25 cellular contexts compared by ENCODE assay signal in genomic region chr6:51775942-51776860, GRCh38.
DNase-seq lines count a peak whose midpoint lies in the region; ATAC-seq, FAIRE-seq and TF ChIP-seq lines count a peak whose summit lies in the region.
"Had no signal": no experiment of that assay in that cellular context is flagged by ENCODE, and none has a peak within 500 bp of the region (broad histone marks: within the 10 kb centered on the region; RNA-seq: fewer than 3 reads in every experiment).

No MANE protein-coding gene starts in this region.

- H3K9me3 Mint-ChIP-seq in activated CD4-positive, alpha-beta T cell treated with anti-CD3 and anti-CD28 coated beads, Interleukin-2, amount 10 ng/mL, durations not matched to agents 7 days and 5 days, result no peaks in the 10 kb centered on the region
- H3K9me3 Mint-ChIP-seq: CD14-positive monocyte; CD4-positive, CD25-positive, alpha-beta regulatory T cell had no signal

- no peak for TF ChIP-seq POLR2A in GM12878 (IDR thresholded peaks at IDR 0.05; ENCODE audit: low read depth, low read length)

- H3K4me3 ChIP-seq in PC-3 (ENCODE audit: low read length) (no peak overlapping the region), GM12878 (no peak overlapping the region)
- H3K4me3 ChIP-seq: BLaER1 had no signal

- no peak for TF ChIP-seq RAD21 in GM12878 (IDR thresholded peaks at IDR 0.05; ENCODE audit: insufficient read depth, low read depth, low read length)

- intact Hi-C loops in PC-3 (cut with micrococcal nuclease), result no loop called here
- intact Hi-C loops in GM12878 (cut with micrococcal nuclease; ENCODE audit: unreplicated experiment), result no loop called here
- intact Hi-C loops in left cardiac atrium (cut with DNase I), result no loop called here

- no peaks in the 10 kb centered on the region for H3K9me2 ChIP-seq in PC-3 (replicated peaks; ENCODE audit: low read length)

- FAIRE-seq in GM12878 (lab: Jason Lieb, UNC), result peak; percentile 59
- FAIRE-seq: A204.1, GM12891 had no signal

- H2AFZ ChIP-seq in PC-3 (ENCODE audit: low read length) (no peak overlapping the region), GM12878 (ENCODE audit: control insufficient read depth, low read depth, low read length) (no peak overlapping the region)

- no peaks in the 10 kb centered on the region for H3K36me3 Mint-ChIP-seq in activated CD4-positive, alpha-beta T cell treated with anti-CD3 and anti-CD28 coated beads, Interleukin-2, amount 10 ng/mL, durations not matched to agents 7 days and 5 days (ENCODE audit: low read depth)
- H3K36me3 Mint-ChIP-seq: CD14-positive monocyte; CD4-positive, alpha-beta memory T cell; CD4-positive, CD25-positive, alpha-beta regulatory T cell; CD8-positive, alpha-beta memory T cell had no signal

- peaks cover 14% of the 10 kb centered on the region for H3K4me1 ChIP-seq in PC-3 (ENCODE audit: insufficient read depth, low read length)
- H3K4me1 ChIP-seq in GM12878 (ENCODE audit: control insufficient read depth, insufficient read depth, low read length), result no peaks in the 10 kb centered on the region
- H3K4me1 ChIP-seq: BLaER1 had no signal

- H3K79me2 ChIP-seq in PC-3 (ENCODE audit: low read length) (no peaks in the 10 kb centered on the region), GM12878 (ENCODE audit: control insufficient read depth, insufficient read depth, low read length) (no peaks in the 10 kb centered on the region)

- BruUV-seq in PC-3 (replicated peaks; lab: Mats Ljungman, UMichigan) (no TSS peak), GM12878 (replicated peaks; lab: Mats Ljungman, UMichigan) (no TSS peak)

- H3K9ac ChIP-seq in PC-3 (ENCODE audit: low read length) (no peak overlapping the region), GM12878 (ENCODE audit: control insufficient read depth, insufficient read depth, low read length) (no peak overlapping the region)
- H3K9ac ChIP-seq: BLaER1 had no signal

- H3K27ac ChIP-seq in PC-3 (ENCODE audit: low read length) (no peak overlapping the region), GM12878 (ENCODE audit: control insufficient read depth, insufficient read depth) (no peak overlapping the region)
- H3K27ac ChIP-seq: BLaER1 had no signal

- RAD21 ChIA-PET in GM12878 (lab: Charles Lee; ENCODE audit: unreplicated experiment), result no interaction called here

- no peaks in the 10 kb centered on the region for H3K9me3 ChIP-seq in PC-3 (ENCODE audit: low read length)
- no peaks in the 10 kb centered on the region for H3K9me3 ChIP-seq in GM12878 (replicated peaks; ENCODE audit: control insufficient read depth, insufficient read depth, low read length)
- H3K9me3 ChIP-seq: BE2C, BLaER1 had no signal

- H3K4me3 Mint-ChIP-seq in activated CD4-positive, alpha-beta T cell treated with anti-CD3 and anti-CD28 coated beads, Interleukin-2, amount 10 ng/mL, durations not matched to agents 7 days and 5 days, result no peak overlapping the region
- H3K4me3 Mint-ChIP-seq: CD14-positive monocyte; CD4-positive, alpha-beta memory T cell; CD4-positive, CD25-positive, alpha-beta regulatory T cell; CD8-positive, alpha-beta memory T cell had no signal

- DNase-seq in PC-3 (peak; percentile 54), GM12878 (ENCODE audit: low read depth, low spot score) (no peak), left lobe of liver (ENCODE audit: low spot score) (no peak), amygdala (lab: John Stamatoyannopoulos, UW) (no peak), left cardiac atrium (no peak)
- DNase-seq in activated CD4-positive, alpha-beta T cell treated with anti-CD3 and anti-CD28 coated beads, Interleukin-2, amount 10 ng/mL, durations not matched to agents 7 days and 5 days, result no peak
- DNase-seq: 8988T; ACHN; BE2C; C1 segment of cervical spinal cord; CD4-positive, alpha-beta memory T cell; CD4-positive, CD25-positive, alpha-beta regulatory T cell; CD8-positive, alpha-beta memory T cell; COR-L47; DMS 273 treated with DMSO at 0.1 percent for 48 hours; DMS153; DMS53; DMS79; DND-41; EL; GDM1 had no signal

- H3K27me3 ChIP-seq in PC-3 (ENCODE audit: low read length) (no peaks in the 10 kb centered on the region), GM12878 (replicated peaks in 1 of 2; ENCODE audit: control insufficient read depth in 2 of 2, insufficient read depth in 2 of 2, low read length in 1 of 2) (no peaks in the 10 kb centered on the region)
- H3K27me3 ChIP-seq: BE2C, BLaER1 had no signal

- no peak for TF ChIP-seq EP300 in GM12878 (IDR thresholded peaks at IDR 0.05; ENCODE audit: borderline replicate concordance in 1 of 2, control insufficient read depth in 1 of 2, low read depth in 2 of 2, low read length in 2 of 2)

- no peaks in the 10 kb centered on the region for H3K27me3 Mint-ChIP-seq in activated CD4-positive, alpha-beta T cell treated with anti-CD3 and anti-CD28 coated beads, Interleukin-2, amount 10 ng/mL, durations not matched to agents 7 days and 5 days
- H3K27me3 Mint-ChIP-seq: CD4-positive, alpha-beta memory T cell; CD4-positive, CD25-positive, alpha-beta regulatory T cell; CD8-positive, alpha-beta memory T cell had no signal

- in situ Hi-C loops in GM12878 (cut with MboI), result no loop called here

- CTCF ChIA-PET in PC-3 (lab: Charles Lee), result no interaction called here
- CTCF ChIA-PET in GM12878 (lab: Yijun Ruan, JAX), result interaction anchor here (1.5 kb wide), 1 partner anchor 23 kb away, joined by 5 read pairs; no protein-coding TSS in a partner anchor
- CTCF ChIA-PET in activated CD4-positive, alpha-beta T cell treated with anti-CD3 and anti-CD28 coated beads, Interleukin-2, amount 10 ng/mL, durations not matched to agents 7 days and 5 days (lab: Charles Lee), result no interaction called here

- H3K36me3 ChIP-seq in PC-3 (ENCODE audit: low read depth, low read length) (no peaks in the 10 kb centered on the region), GM12878 (ENCODE audit: control insufficient read depth in 2 of 2, insufficient read depth in 2 of 2, low read length in 1 of 2) (no peaks in the 10 kb centered on the region)
- H3K36me3 ChIP-seq: BE2C, BLaER1 had no signal

- no peaks in the 10 kb centered on the region for H4K20me1 ChIP-seq in PC-3 (ENCODE audit: low read length)
- no peaks in the 10 kb centered on the region for H4K20me1 ChIP-seq in GM12878 (ENCODE audit: control insufficient read depth, insufficient read depth)
- H4K20me1 ChIP-seq: BLaER1 had no signal

- H3K4me1 Mint-ChIP-seq in activated CD4-positive, alpha-beta T cell treated with anti-CD3 and anti-CD28 coated beads, Interleukin-2, amount 10 ng/mL, durations not matched to agents 7 days and 5 days, result no peaks in the 10 kb centered on the region
- H3K4me1 Mint-ChIP-seq: CD14-positive monocyte; CD4-positive, alpha-beta memory T cell; CD4-positive, CD25-positive, alpha-beta regulatory T cell; CD8-positive, alpha-beta memory T cell had no signal

- no peak overlapping the region for H3K27ac Mint-ChIP-seq in activated CD4-positive, alpha-beta T cell treated with anti-CD3 and anti-CD28 coated beads, Interleukin-2, amount 10 ng/mL, durations not matched to agents 7 days and 5 days
- H3K27ac Mint-ChIP-seq: CD14-positive monocyte; CD4-positive, alpha-beta memory T cell; CD4-positive, CD25-positive, alpha-beta regulatory T cell; CD8-positive, alpha-beta memory T cell had no signal

- peak; percentile 51 for ATAC-seq in PC-3
- ATAC-seq in GM12878, result no peak
- ATAC-seq in left lobe of liver, result peak; percentile 74
- ATAC-seq in left cardiac atrium, result no peak

- POLR2A ChIA-PET in PC-3 (lab: Charles Lee; ENCODE audit: unreplicated experiment) (no interaction called here), GM12878 (lab: Charles Lee) (no interaction called here)
- POLR2A ChIA-PET in activated CD4-positive, alpha-beta T cell treated with anti-CD3 and anti-CD28 coated beads, Interleukin-2, amount 10 ng/mL, durations not matched to agents 7 days and 5 days (lab: Charles Lee), result no interaction called here

- H3F3A ChIP-seq in PC-3 (ENCODE audit: low read length, unreplicated experiment), result no peaks in the 10 kb centered on the region

- H3K4me2 ChIP-seq in PC-3 (ENCODE audit: low read length), result 0 out of 2 replicates have a peak overlapping the region, but pooled peaks have one; percentile 4
- no peak overlapping the region for H3K4me2 ChIP-seq in GM12878 (ENCODE audit: control insufficient read depth, insufficient read depth)
- H3K4me2 ChIP-seq: BLaER1 had no signal

- SMC1A ChIA-PET in GM12878 (lab: Charles Lee; ENCODE audit: uncharacterized antibody, unreplicated experiment), result no interaction called here

- no peak for TF ChIP-seq CTCF in PC-3 (conservative IDR thresholded peaks at IDR 0.05; ENCODE audit: low read depth, low read length)
- no peak for TF ChIP-seq CTCF in GM12878 (IDR thresholded peaks at IDR 0.05 in 2 of 3, conservative IDR thresholded peaks at IDR 0.05 in 1 of 3; ENCODE audit: control insufficient read depth in 2 of 3, extremely low read depth in 1 of 3, insufficient read depth in 1 of 3, low read depth in 3 of 3, low read length in 3 of 3)

TF ChIP-seq in GM12878, 131 proteins besides CTCF, POLR2A, EP300 and RAD21 (continues in another document):
- TF ChIP-seq CEBPB (IDR thresholded peaks at IDR 0.05; ENCODE audit: borderline replicate concordance in 1 of 2, low read depth in 2 of 2, low read length in 2 of 2) (no peak), IKZF1 (conservative IDR thresholded peaks at IDR 0.05) (no peak), DPF2 (IDR thresholded peaks at IDR 0.05) (no peak), ZNF592 (IDR thresholded peaks at IDR 0.05) (no peak)

Comparison
In these comparisons a context has a peak if more than half of its experiments do, and no peak if none do; other contexts are left out.
1. ATAC-seq: peak in PC-3 (single experiment) and left lobe of liver (single experiment); none in GM12878 (single experiment) and left cardiac atrium (0 of 2).